Comparison of ENCODE assay signal across 12 cellular contexts in genomic region chr12:19018302-19018980, GRCh38.
A peak's percentile ranks its signal among the peaks of the same experiment; 100 is the strongest.
DNase-seq lines count a peak whose midpoint lies in the region; ATAC-seq and TF ChIP-seq lines count a peak whose summit lies in the region.
"Had no signal": no experiment of that assay in that cellular context is flagged by ENCODE, and none has a peak within 500 bp of the region (broad histone marks: within the 10 kb centered on the region; RNA-seq: fewer than 3 reads in every experiment).

No MANE protein-coding gene starts in this region.

- no peak overlapping the region for H3K27ac ChIP-seq in RWPE1

- CTCF ChIA-PET in RWPE1 (lab: Yijun Ruan, JAX): no interaction called here

- peak; percentile 57 for ATAC-seq in omental fat pad (ENCODE audit: low FRiP score)

- POLR2A ChIA-PET in RWPE1 (lab: Yijun Ruan, JAX; ENCODE audit: low non-redundant PET): no interaction called here

- no peak overlapping the region for H3K4me3 ChIP-seq in fibroblast of pulmonary artery (replicated peaks; ENCODE audit: low read depth, low read length)

- TF ChIP-seq CTCF in RWPE1 (conservative IDR thresholded peaks at IDR 0.05; ENCODE audit: low read depth) (no peak), fibroblast of pulmonary artery (IDR thresholded peaks at IDR 0.05; ENCODE audit: low read length, missing control alignments) (no peak), omental fat pad (IDR thresholded peaks at IDR 0.05) (no peak)

- in situ Hi-C loops in Caki2 (cut with HindIII; ENCODE audit: low pct_unique_long_range_greater_than_20kb, low sequenced_read_pairs): no loop called here

- peak; percentile 41 for DNase-seq in Caki2 (ENCODE audit: low read depth)
- peak; percentile 27 for DNase-seq in RWPE1 (ENCODE audit: low spot score)
- DNase-seq in fibroblast of pulmonary artery (ENCODE audit: low read depth): peak; percentile 89
- no peak for DNase-seq in omental fat pad (ENCODE audit: low spot score)
- DNase-seq in NCI-H1436 (lab: John Stamatoyannopoulos, UW): no peak
- DNase-seq in KG1 (lab: John Stamatoyannopoulos, UW): no peak
- no peak for DNase-seq in NCI-H524 treated with DMSO at 0.1 percent for 48 hours (lab: John Stamatoyannopoulos, UW)
- no peak for DNase-seq in DMS 273 (lab: John Stamatoyannopoulos, UW; ENCODE audit: unreplicated experiment)
- DNase-seq: CD4-positive, CD25-positive, alpha-beta regulatory T cell; NCI-H187; small intestine; T-helper 9 cell had no signal

Comparison
In these comparisons a context has a peak if more than half of its experiments do, and no peak if none do; other contexts are left out.
1. DNase-seq: peak in Caki2 (single experiment), RWPE1 (single experiment) and fibroblast of pulmonary artery (single experiment); none in omental fat pad (single experiment), NCI-H1436 (single experiment), KG1 (single experiment), NCI-H524 treated with DMSO at 0.1 percent for 48 hours (single experiment) and DMS 273 (single experiment).